In genomic region chr2:207341816-207342215, GRCh38 we compare ENCODE assay signal across 2 cellular contexts.
TF ChIP-seq lines count a peak whose summit lies in the region.

No MANE protein-coding gene starts in this region.

TF ChIP-seq in SK-N-SH, 30 proteins besides CTCF, POLR2A, EP300 and RAD21 (continued from another document):
- TF ChIP-seq REST (IDR thresholded peaks at IDR 0.05; ENCODE audit: low read depth, low read length) (no peak), RXRA (IDR thresholded peaks at IDR 0.05; ENCODE audit: borderline replicate concordance, low read depth) (no peak), NRF1 (IDR thresholded peaks at IDR 0.05; ENCODE audit: low read depth, low read length) (no peak), MAX (IDR thresholded peaks at IDR 0.05; ENCODE audit: low read depth) (no peak), MXI1 (IDR thresholded peaks at IDR 0.05; ENCODE audit: low read depth, low read length) (no peak), CHD2 (IDR thresholded peaks at IDR 0.05; ENCODE audit: low read length, partially characterized antibody) (no peak), USF1 (IDR thresholded peaks at IDR 0.05; ENCODE audit: borderline replicate concordance, low read depth) (no peak), TEAD4 (IDR thresholded peaks at IDR 0.05; ENCODE audit: borderline replicate concordance, insufficient read depth) (no peak)

TF ChIP-seq in SK-N-SH treated with all-trans-retinoic acid at 6 μM for 48 hours, 23 proteins besides CTCF, POLR2A, EP300 and RAD21 (continued from another document):
- TF ChIP-seq PPARA (CRISPR knock-in tag; IDR thresholded peaks at IDR 0.05; ENCODE audit: borderline replicate concordance) = no peak
- no peak for TF ChIP-seq ZNF565 (CRISPR knock-in tag; conservative IDR thresholded peaks at IDR 0.05; ENCODE audit: low read depth)
